In genomic region chr14:97283450-97284230, GRCh38 we compare ENCODE assay signal across 21 cellular contexts.
A peak's percentile ranks its signal among the peaks of the same experiment; 100 is the strongest.
DNase-seq lines count a peak whose midpoint lies in the region; ATAC-seq and TF ChIP-seq lines count a peak whose summit lies in the region.
"Had no signal": no experiment of that assay in that cellular context is flagged by ENCODE, and none has a peak within 500 bp of the region (broad histone marks: within the 10 kb centered on the region; RNA-seq: fewer than 3 reads in every experiment).

No MANE protein-coding gene starts in this region.

- H3K27ac ChIP-seq in esophagus muscularis mucosa (replicated peaks in 1 of 4) (no peak overlapping the region), body of pancreas (no peak overlapping the region)
- H3K27ac ChIP-seq: BLaER1, RWPE1 had no signal

- intact Hi-C loops in esophagus muscularis mucosa (cut with DNase I) (no loop called here), body of pancreas (cut with DNase I) (no loop called here)

- ATAC-seq in body of pancreas (no peak), GM21737 (IDR thresholded peaks at IDR 0.05; ENCODE audit: unreplicated experiment) (no peak)

- TF ChIP-seq EP300 in esophagus muscularis mucosa (IDR thresholded peaks at IDR 0.05) = no peak

- H3K4me3 ChIP-seq in esophagus muscularis mucosa (no peak overlapping the region), body of pancreas (no peak overlapping the region)
- H3K4me3 ChIP-seq: BLaER1 had no signal

- WGBS in esophagus muscularis mucosa = 80% methylated on average over 15 of the region's 15 CpGs
- 62 to 65% methylated on average over 15 of the region's 15 CpGs for WGBS in body of pancreas, 2 donors

- H3K36me3 ChIP-seq in esophagus muscularis mucosa = no peaks in the 10 kb centered on the region
- H3K36me3 ChIP-seq in body of pancreas (replicated peaks in 1 of 2; ENCODE audit: insufficient read depth in 1 of 2, low read depth in 2 of 2) = no peaks in the 10 kb centered on the region
- H3K36me3 ChIP-seq: BLaER1 had no signal

- H3K4me1 ChIP-seq in esophagus muscularis mucosa (no peaks in the 10 kb centered on the region), body of pancreas (no peaks in the 10 kb centered on the region)

- DNase-seq in Daoy (ENCODE audit: low read depth) (peak; percentile 41), M059J (ENCODE audit: low read depth) (peak; percentile 29), RPMI7951 (ENCODE audit: low read depth) (peak; percentile 57), esophagus muscularis mucosa (ENCODE audit: extremely low spot score) (peak; percentile 75), body of pancreas (no peak)
- no peak for DNase-seq in activated CD4-positive, alpha-beta T cell treated with anti-CD3 and anti-CD28 coated beads for 1 hour
- DNase-seq: ACHN; CD4-positive, alpha-beta T cell; COR-L47; DMS79 treated with DMSO at 0.1 percent for 48 hours; H9; HFFc6; NCI-H1105; NCI-H146; NCI-H2029; NCI-H345; NCI-H524; SIG-M5 had no signal

- no peaks in the 10 kb centered on the region for H3K9me3 ChIP-seq in esophagus muscularis mucosa
- H3K9me3 ChIP-seq in body of pancreas = no peaks in the 10 kb centered on the region
- H3K9me3 ChIP-seq: BLaER1 had no signal

- TF ChIP-seq POLR2A in esophagus muscularis mucosa (IDR thresholded peaks at IDR 0.05; ENCODE audit: low read depth) (no peak), body of pancreas (IDR thresholded peaks at IDR 0.05) (no peak)

- TF ChIP-seq CTCF in esophagus muscularis mucosa (IDR thresholded peaks at IDR 0.05) (no peak), body of pancreas (IDR thresholded peaks at IDR 0.05) (no peak)

- peaks cover 0 to 13% (median 0%) of the 10 kb centered on the region in 4 donors for H3K27me3 ChIP-seq in esophagus muscularis mucosa
- H3K27me3 ChIP-seq in body of pancreas = no peaks in the 10 kb centered on the region
- H3K27me3 ChIP-seq: BLaER1 had no signal

Comparison
In these comparisons a context has a peak if more than half of its experiments do, and no peak if none do; other contexts are left out.
1. DNase-seq: peak in Daoy (single experiment), M059J (single experiment), RPMI7951 (single experiment) and esophagus muscularis mucosa (single experiment); none in activated CD4-positive, alpha-beta T cell treated with anti-CD3 and anti-CD28 coated beads for 1 hour (single experiment) and body of pancreas (0 of 4).